ENCODE assay signal across 8 cellular contexts in genomic region chr2:40499437-40499836, GRCh38.
"Had no signal": no experiment of that assay in that cellular context is flagged by ENCODE, and none has a peak within 500 bp of the region (broad histone marks: within the 10 kb centered on the region; RNA-seq: fewer than 3 reads in every experiment).

No MANE protein-coding gene starts in this region.

- H3K4me3 ChIP-seq: GM12878 had no signal

- ATAC-seq: GM12878 had no signal

- DNase-seq: GDM1, GF-D8 had no signal

- FAIRE-seq: G401.6, GM12878, GM12891, GM12892, GM18507, GM19239 had no signal
